In the genomic region with DNA sequence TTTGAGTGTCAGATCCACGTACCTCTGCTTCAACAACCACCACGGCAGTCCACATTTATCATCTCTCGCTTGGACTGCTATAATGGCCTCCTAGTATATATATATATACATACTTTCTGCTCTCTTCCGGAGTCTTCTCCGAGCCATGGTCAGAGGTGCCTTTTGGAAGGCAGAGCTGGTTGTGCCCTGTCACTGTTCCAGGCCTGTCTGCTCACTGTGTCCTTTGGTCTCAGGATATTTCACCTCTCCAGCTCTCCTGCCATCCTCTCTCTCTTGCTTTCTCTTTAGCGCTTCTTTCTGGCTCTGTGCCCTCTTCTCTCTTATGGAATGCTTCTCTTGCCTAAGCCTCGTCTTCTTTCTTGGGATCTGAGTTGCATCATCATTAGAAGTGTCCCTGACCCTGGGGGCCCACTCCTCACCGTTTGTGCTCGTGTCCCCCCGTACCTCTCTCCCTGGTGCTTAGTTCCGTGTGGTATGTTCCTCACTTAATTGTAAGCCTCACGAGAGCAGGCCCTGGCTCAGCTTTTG, we compare ENCODE assay signal across 19 cellular contexts.
"Had no signal": no experiment of that assay in that cellular context is flagged by ENCODE, and none has a peak within 500 bp of the region (broad histone marks: within the 10 kb centered on the region; RNA-seq: fewer than 3 reads in every experiment).

No MANE protein-coding gene starts in this region.

- H3K36me3 Mint-ChIP-seq: activated naive CD4-positive, alpha-beta T cell treated with anti-CD3 and anti-CD28 coated beads, Interleukin-2, amount 50 U/mL, for 24 hours had no signal

- H3K9me3 ChIP-seq: adrenal gland, colonic mucosa, prostate gland, tibial nerve, uterus had no signal

- H3K27me3 ChIP-seq: adrenal gland, colonic mucosa, tibial nerve, uterus had no signal

- H3K4me3 ChIP-seq: adrenal gland, colonic mucosa, prostate gland, skin epidermis, tibial nerve, uterus had no signal

- H3K4me1 ChIP-seq: adrenal gland, colonic mucosa, prostate gland, tibial nerve, uterus had no signal

- H3K4me1 Mint-ChIP-seq: activated CD4-positive, alpha-beta T cell treated with anti-CD3 and anti-CD28 coated beads for 36 hours; activated naive CD4-positive, alpha-beta T cell treated with anti-CD3 and anti-CD28 coated beads, Interleukin-2, amount 50 U/mL, for 24 hours; neural crest cell had no signal

- H3K27me3 Mint-ChIP-seq: activated naive CD4-positive, alpha-beta T cell treated with anti-CD3 and anti-CD28 coated beads, Interleukin-2, amount 50 U/mL, for 24 hours had no signal

- H3K27ac ChIP-seq: adrenal gland, colonic mucosa, prostate gland, skin epidermis, tibial nerve, uterus had no signal

- H3K4me3 Mint-ChIP-seq: activated CD4-positive, alpha-beta T cell treated with anti-CD3 and anti-CD28 coated beads for 36 hours; activated naive CD4-positive, alpha-beta T cell treated with anti-CD3 and anti-CD28 coated beads, Interleukin-2, amount 50 U/mL, for 24 hours; neural crest cell had no signal

- ATAC-seq: activated CD4-positive, alpha-beta T cell treated with anti-CD3 and anti-CD28 coated beads for 36 hours; stimulated activated naive CD8-positive, alpha-beta T cell treated with anti-CD3 and anti-CD28 coated beads, Interleukin-15, Interleukin-2, amounts not matched to agents 100 U/mL and 50 U/mL, for 24 hours had no signal

- DNase-seq: activated CD4-positive, alpha-beta T cell treated with anti-CD3 and anti-CD28 coated beads for 36 hours; activated CD4-positive, alpha-beta T cell treated with anti-CD3 and anti-CD28 coated beads, Interleukin-2, amount 50 U/mL, for 48 hours; activated gamma-delta T cell; adrenal gland; caudate nucleus; colonic mucosa; hippocampal formation; islet precursor cell; midbrain; right cardiac atrium; stimulated activated naive CD8-positive, alpha-beta T cell treated with anti-CD3 and anti-CD28 coated beads, Interleukin-15, Interleukin-2, amounts not matched to agents 100 U/mL and 50 U/mL, for 24 hours; substantia nigra; T-helper 2 cell; uterus had no signal

- H3K9me3 Mint-ChIP-seq: activated naive CD4-positive, alpha-beta T cell treated with anti-CD3 and anti-CD28 coated beads, Interleukin-2, amount 50 U/mL, for 24 hours; neural crest cell had no signal

- H3K27ac Mint-ChIP-seq: activated CD4-positive, alpha-beta T cell treated with anti-CD3 and anti-CD28 coated beads for 36 hours; activated naive CD4-positive, alpha-beta T cell treated with anti-CD3 and anti-CD28 coated beads, Interleukin-2, amount 50 U/mL, for 24 hours had no signal
